Comparison of ENCODE assay signal across 20 cellular contexts in genomic region chr3:194894538-194894937, GRCh38.
"Had no signal": no experiment of that assay in that cellular context is flagged by ENCODE, and none has a peak within 500 bp of the region (broad histone marks: within the 10 kb centered on the region; RNA-seq: fewer than 3 reads in every experiment).

No MANE protein-coding gene starts in this region.

- H3K4me1 Mint-ChIP-seq: immature natural killer cell, mesothelial cell of epicardium had no signal

- ATAC-seq: foreskin keratinocyte; gastroesophageal sphincter; heart left ventricle; left lung; left ventricle myocardium superior; lower lobe of right lung; naive thymus-derived CD4-positive, alpha-beta T cell had no signal

- H3K27ac Mint-ChIP-seq: immature natural killer cell; mesothelial cell of epicardium; naive thymus-derived CD4-positive, alpha-beta T cell had no signal

- DNase-seq: colonic mucosa; cortex of kidney; dermis blood vessel endothelial cell; dorsolateral prefrontal cortex; effector CD4-positive, alpha-beta T cell; effector memory CD4-positive, alpha-beta T cell; foreskin keratinocyte; heart left ventricle; hypothalamus; immature natural killer cell; islet precursor cell; kidney; kidney glomerular epithelial cell; left lung; left ventricle myocardium superior; lower lobe of right lung; mesenchymal stem cell; naive thymus-derived CD4-positive, alpha-beta T cell had no signal

- H3K4me3 Mint-ChIP-seq: immature natural killer cell; mesothelial cell of epicardium; naive thymus-derived CD4-positive, alpha-beta T cell had no signal
